ENCODE assay signal across 12 cellular contexts in the genomic region with DNA sequence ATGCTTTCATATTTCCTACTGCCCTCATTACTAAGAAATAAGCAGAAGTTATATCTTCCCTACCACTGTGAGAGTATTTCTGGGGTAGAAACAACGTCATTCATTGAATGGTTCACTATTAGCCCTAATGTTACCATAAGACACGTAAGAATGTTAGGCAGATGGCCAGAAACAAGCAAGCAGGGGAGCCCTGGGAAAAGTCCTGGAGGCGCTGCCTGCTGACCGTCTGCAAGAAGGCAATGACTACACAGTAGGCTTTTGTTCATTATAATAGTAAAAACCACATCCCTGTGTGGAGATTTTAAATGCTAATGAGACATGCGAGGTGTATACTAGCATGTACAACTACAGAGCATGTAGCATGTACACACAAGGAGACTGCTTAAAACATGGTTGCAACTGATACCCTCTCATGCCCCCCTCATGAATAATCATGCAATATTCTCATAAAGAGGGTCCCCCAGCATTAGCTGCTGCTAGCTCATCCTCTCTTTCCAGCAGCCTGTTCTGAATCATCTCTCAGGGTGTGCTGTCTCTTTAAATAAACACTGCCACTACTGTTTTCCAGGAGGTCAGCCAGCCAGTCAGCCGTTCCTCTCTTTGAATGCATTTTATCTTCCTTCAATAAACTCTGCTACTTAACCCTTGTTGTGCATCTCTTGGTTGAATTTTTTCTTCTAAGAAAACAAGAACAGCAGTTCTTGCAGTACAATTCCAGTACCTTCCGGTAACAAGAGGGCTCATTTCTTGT. TPM values are rescaled to one million over a fixed set of nuclear protein-coding genes. Genes with fewer than 3 reads are reported as not detected.
A peak's percentile ranks its signal among the peaks of the same experiment; 100 is the strongest.
DNase-seq lines count a peak whose midpoint lies in the region; ATAC-seq and TF ChIP-seq lines count a peak whose summit lies in the region.
"Had no signal": no experiment of that assay in that cellular context is flagged by ENCODE, and none has a peak within 500 bp of the region (broad histone marks: within the 10 kb centered on the region; RNA-seq: fewer than 3 reads in every experiment).

No MANE protein-coding gene starts in this region.

- H2BK5ac ChIP-seq in mesenchymal stem cell (ENCODE audit: low read depth, low read length, poor library complexity, severe bottlenecking): no peak overlapping the region

- no peak overlapping the region for H2AK5ac ChIP-seq in mesenchymal stem cell (ENCODE audit: low read length, severe bottlenecking)

- peak overlapping the region; percentile 52 for H3K9ac ChIP-seq in mesenchymal stem cell (ENCODE audit: low read length)

- no peaks in the 10 kb centered on the region for H3K9me3 ChIP-seq in mesenchymal stem cell (ENCODE audit: control insufficient read depth, low read length)
- H3K9me3 ChIP-seq in thyroid gland: no peaks in the 10 kb centered on the region

- H3K27ac Mint-ChIP-seq in activated T-helper 17 cell treated with anti-CD3 and anti-CD28 coated beads, Interleukin-2, amount 50 U/mL, for 72 hours: no peak overlapping the region

- no peak overlapping the region for H2AFZ ChIP-seq in mesenchymal stem cell (ENCODE audit: low read depth, low read length)

- peaks cover 8 to 73% of the 10 kb centered on the region in 2 experiments for H3K36me3 ChIP-seq in mesenchymal stem cell (ENCODE audit: control insufficient read depth in 1 of 2, insufficient read depth in 2 of 2, low read depth in 1 of 2, low read length in 2 of 2)
- H3K36me3 ChIP-seq in thyroid gland: peaks cover 29 to 37% of the 10 kb centered on the region in 2 donors

- no peak overlapping the region for H2BK120ac ChIP-seq in mesenchymal stem cell (ENCODE audit: low read depth, low read length)

- no peak overlapping the region for H3K4me3 Mint-ChIP-seq in activated T-helper 17 cell treated with anti-CD3 and anti-CD28 coated beads, Interleukin-2, amount 50 U/mL, for 72 hours

- H3K27me3 Mint-ChIP-seq in activated T-helper 17 cell treated with anti-CD3 and anti-CD28 coated beads, Interleukin-2, amount 50 U/mL, for 72 hours: no peaks in the 10 kb centered on the region

- no peak overlapping the region for H2BK15ac ChIP-seq in mesenchymal stem cell (ENCODE audit: low read depth, poor library complexity, severe bottlenecking)

- peaks cover 5% of the 10 kb centered on the region for H3K4me1 Mint-ChIP-seq in activated T-helper 17 cell treated with anti-CD3 and anti-CD28 coated beads, Interleukin-2, amount 50 U/mL, for 72 hours

- H3K4ac ChIP-seq in mesenchymal stem cell (ENCODE audit: low read depth in 1 of 2, low read length in 2 of 2): no peak overlapping the region

- intact Hi-C loops in Right ventricle myocardium inferior (cut with DNase I) (no loop called here), cardiac septum (cut with DNase I) (no loop called here), thyroid gland (cut with DNase I) (no loop called here)

- 51% methylated on average over 6 of the region's 7 CpGs for WGBS in mesenchymal stem cell
- 29 to 36% methylated on average over 7 of the region's 7 CpGs for WGBS in thyroid gland, 2 donors

- no peak overlapping the region for H3K23ac ChIP-seq in mesenchymal stem cell (ENCODE audit: low read length in 2 of 2)

- DNase-seq in Right ventricle myocardium inferior (ENCODE audit: missing footprints): no peak
- DNase-seq in cardiac septum (ENCODE audit: low spot score): no peak
- DNase-seq in fibroblast of mammary gland (ENCODE audit: low read depth): peak; percentile 48
- DNase-seq in mesenchymal stem cell: peak; percentile 79
- peak; percentile 44 to 51 for DNase-seq in thyroid gland
- DNase-seq in SW480 (ENCODE audit: low spot score): no peak
- no peak for DNase-seq in NCI-H1092 (lab: John Stamatoyannopoulos, UW)
- DNase-seq: DMS79 treated with DMSO at 0.1 percent for 48 hours; NCI-H2029; stimulated activated CD8-positive, alpha-beta memory T cell treated with anti-CD3 and anti-CD28 coated beads, Interleukin-4, amount 100 ng/mL, for 48 hours; T-helper 9 cell had no signal

- H4K91ac ChIP-seq in mesenchymal stem cell (ENCODE audit: low read length): no peak overlapping the region

- no peak for TF ChIP-seq CTCF in fibroblast of mammary gland (conservative IDR thresholded peaks at IDR 0.05; ENCODE audit: control insufficient read depth, insufficient read depth, low read depth, low read length)
- TF ChIP-seq CTCF in thyroid gland (IDR thresholded peaks at IDR 0.05): no peak

- H3K27ac ChIP-seq in mesenchymal stem cell (ENCODE audit: low read length, poor library complexity, severe bottlenecking) (peak overlapping the region; percentile 19), thyroid gland (peak overlapping the region; percentile 13 to 37 (median 18))

- peaks cover 77% of the 10 kb centered on the region for H3K36me3 Mint-ChIP-seq in activated T-helper 17 cell treated with anti-CD3 and anti-CD28 coated beads, Interleukin-2, amount 50 U/mL, for 72 hours (ENCODE audit: low read depth)

- no peak overlapping the region for H3K4me2 ChIP-seq in mesenchymal stem cell (ENCODE audit: low read length, poor library complexity, severe bottlenecking)

- no peak overlapping the region for H3K14ac ChIP-seq in mesenchymal stem cell (ENCODE audit: low read length in 2 of 2)

- H3K4me1 ChIP-seq in mesenchymal stem cell (ENCODE audit: control insufficient read depth, insufficient read depth, low read depth, low read length) (peaks cover 2% of the 10 kb centered on the region), thyroid gland (peaks cover 11 to 20% of the 10 kb centered on the region in 2 donors)

- ATAC-seq in Right ventricle myocardium inferior: peak; percentile 69
- ATAC-seq in activated T-helper 17 cell treated with anti-CD3 and anti-CD28 coated beads, Interleukin-2, amount 50 U/mL, for 72 hours (replicated peaks): no peak

- TF ChIP-seq POLR2A in thyroid gland (IDR thresholded peaks at IDR 0.05): no peak

- peaks cover 9% of the 10 kb centered on the region for H3K79me1 ChIP-seq in mesenchymal stem cell (replicated peaks; ENCODE audit: low read length, poor library complexity, severe bottlenecking)

- peak overlapping the region in 1 of 2 experiments; percentile 41 for H3K18ac ChIP-seq in mesenchymal stem cell (ENCODE audit: low read depth in 1 of 2, low read length in 2 of 2)

- H2BK12ac ChIP-seq in mesenchymal stem cell (ENCODE audit: low read length in 2 of 2): no peak overlapping the region

- H3K9me3 Mint-ChIP-seq in activated T-helper 17 cell treated with anti-CD3 and anti-CD28 coated beads, Interleukin-2, amount 50 U/mL, for 72 hours: no peaks in the 10 kb centered on the region

- H3K4me3 ChIP-seq in fibroblast of mammary gland (ENCODE audit: control insufficient read depth, low read depth, low read length) (no peak overlapping the region), mesenchymal stem cell (ENCODE audit: insufficient read depth in 1 of 2, low read depth in 1 of 2, low read length in 2 of 2) (no peak overlapping the region), thyroid gland (replicated peaks in 1 of 3) (no peak overlapping the region)

- H4K8ac ChIP-seq in mesenchymal stem cell (ENCODE audit: low read length): no peak overlapping the region

- H3K27me3 ChIP-seq in mesenchymal stem cell (ENCODE audit: control insufficient read depth in 1 of 2, insufficient read depth in 1 of 2, low read length in 2 of 2): no peaks in the 10 kb centered on the region
- no peaks in the 10 kb centered on the region for H3K27me3 ChIP-seq in thyroid gland

RNA-seq across cellular contexts. Expression of gene SUCLG1, which starts 23.6 kb away (rescaled TPM):
- 309 TPM for total RNA-seq in Right ventricle myocardium inferior
- total RNA-seq in cardiac septum: 216 TPM
- polyA plus RNA-seq in mesenchymal stem cell (2013, experiment 1 of 2): 65.0 TPM
- polyA plus RNA-seq in mesenchymal stem cell (2013, experiment 2 of 2): 66.1 TPM
- 100 to 1,000 TPM; 109 to 169 (median 139) TPM for total RNA-seq in thyroid gland
- 10 to 100 TPM; 43.4 to 80.0 TPM for total RNA-seq in activated T-helper 17 cell treated with anti-CD3 and anti-CD28 coated beads, Interleukin-2, amount 50 U/mL, for 72 hours

Comparison
In these comparisons a context has a peak if more than half of its experiments do, and no peak if none do; other contexts are left out.
1. DNase-seq: peak in fibroblast of mammary gland (single experiment), mesenchymal stem cell (single experiment) and thyroid gland (2 of 2); none in Right ventricle myocardium inferior (single experiment), cardiac septum (single experiment), SW480 (single experiment) and NCI-H1092 (single experiment).